Comparison of ENCODE assay signal across 10 cellular contexts in genomic region chr7:20440472-20441105, GRCh38.
DNase-seq lines count a peak whose midpoint lies in the region; ATAC-seq and TF ChIP-seq lines count a peak whose summit lies in the region.
"Had no signal": no experiment of that assay in that cellular context is flagged by ENCODE, and none has a peak within 500 bp of the region (broad histone marks: within the 10 kb centered on the region; RNA-seq: fewer than 3 reads in every experiment).

No MANE protein-coding gene starts in this region.

- H2AFZ ChIP-seq in parathyroid adenoma, result no peak overlapping the region

- H3K79me2 ChIP-seq in parathyroid adenoma, result no peaks in the 10 kb centered on the region

- H3K9me3 Mint-ChIP-seq in CD8-positive, alpha-beta T cell, result no peaks in the 10 kb centered on the region

- H3K4me1 Mint-ChIP-seq in CD8-positive, alpha-beta T cell (ENCODE audit: low read depth), result no peaks in the 10 kb centered on the region

- H3K27ac Mint-ChIP-seq in CD8-positive, alpha-beta T cell, result no peak overlapping the region
- H3K27ac Mint-ChIP-seq: IgD-negative memory B cell had no signal

- no peak overlapping the region for H3K9ac ChIP-seq in parathyroid adenoma

- H3K9me3 ChIP-seq in parathyroid adenoma (ENCODE audit: control insufficient read depth, low read length), result no peaks in the 10 kb centered on the region
- H3K9me3 ChIP-seq in CD8-positive, alpha-beta T cell (ENCODE audit: low read length), result no peaks in the 10 kb centered on the region

- intact Hi-C loops in CD8-positive, alpha-beta T cell (cut with DNase I, micrococcal nuclease), result no loop called here

- H3K36me3 Mint-ChIP-seq in CD8-positive, alpha-beta T cell, result no peaks in the 10 kb centered on the region
- H3K36me3 Mint-ChIP-seq: brain had no signal

- H3K4me3 Mint-ChIP-seq in CD8-positive, alpha-beta T cell, result no peak overlapping the region
- H3K4me3 Mint-ChIP-seq: brain, IgD-negative memory B cell had no signal

- POLR2A ChIA-PET in CD8-positive, alpha-beta T cell (lab: Charles Lee), result no interaction called here

- CTCF ChIA-PET in CD8-positive, alpha-beta T cell (lab: Charles Lee), result no interaction called here

- H3K27me3 Mint-ChIP-seq in CD8-positive, alpha-beta T cell (ENCODE audit: low read depth), result no peaks in the 10 kb centered on the region

- H3K4me3 ChIP-seq in parathyroid adenoma (ENCODE audit: low read depth, low read length), result no peak overlapping the region
- no peak overlapping the region for H3K4me3 ChIP-seq in CD8-positive, alpha-beta T cell (ENCODE audit: low read depth, low read length)

- H3K4me1 ChIP-seq in parathyroid adenoma, result no peaks in the 10 kb centered on the region
- H3K4me1 ChIP-seq in CD8-positive, alpha-beta T cell (ENCODE audit: insufficient read depth, low read length), result no peaks in the 10 kb centered on the region

- ATAC-seq in HG03039 (IDR thresholded peaks at IDR 0.05; ENCODE audit: unreplicated experiment), result no peak
- ATAC-seq in CD8-positive, alpha-beta T cell, result no peak

- H3K4me2 ChIP-seq in parathyroid adenoma (ENCODE audit: low read length), result no peak overlapping the region

- H3K27me3 ChIP-seq in parathyroid adenoma (ENCODE audit: control insufficient read depth, insufficient read depth, low read length), result no peaks in the 10 kb centered on the region
- no peaks in the 10 kb centered on the region for H3K27me3 ChIP-seq in CD8-positive, alpha-beta T cell (ENCODE audit: insufficient read depth, low read length)

- no peak overlapping the region for H3K27ac ChIP-seq in parathyroid adenoma
- no peak overlapping the region for H3K27ac ChIP-seq in CD8-positive, alpha-beta T cell (ENCODE audit: low read depth, low read length)

- DNase-seq in DMS 273 (lab: John Stamatoyannopoulos, UW; ENCODE audit: unreplicated experiment), result peak; percentile 63
- no peak for DNase-seq in DMS 273 treated with DMSO at 0.1 percent for 48 hours (lab: John Stamatoyannopoulos, UW)
- peak; percentile 2 for DNase-seq in MV-4-11 (lab: John Stamatoyannopoulos, UW)
- peak; percentile 57 for DNase-seq in ecto neural progenitor cell (ENCODE audit: low spot score)
- no peak for DNase-seq in CD8-positive, alpha-beta T cell
- no peak for DNase-seq in NCI-H2227 treated with DMSO at 0.1 percent for 48 hours (lab: John Stamatoyannopoulos, UW)

- peak; percentile 20 for TF ChIP-seq CTCF in parathyroid adenoma (IDR thresholded peaks at IDR 0.05)
- no peak for TF ChIP-seq CTCF in CD8-positive, alpha-beta T cell (IDR thresholded peaks at IDR 0.05)

- no peaks in the 10 kb centered on the region for H3K36me3 ChIP-seq in parathyroid adenoma (ENCODE audit: control insufficient read depth, insufficient read depth, low read length)
- no peaks in the 10 kb centered on the region for H3K36me3 ChIP-seq in CD8-positive, alpha-beta T cell (ENCODE audit: insufficient read depth, low read length)

Comparison
In these comparisons a context has a peak if more than half of its experiments do, and no peak if none do; other contexts are left out.
1. DNase-seq: peak in DMS 273 (single experiment), MV-4-11 (single experiment) and ecto neural progenitor cell (single experiment); none in DMS 273 treated with DMSO at 0.1 percent for 48 hours (single experiment), CD8-positive, alpha-beta T cell (0 of 7) and NCI-H2227 treated with DMSO at 0.1 percent for 48 hours (single experiment).